ENCODE assay signal across 1 cellular context in genomic region chr17:29958947-29959657, GRCh38.
TF ChIP-seq lines count a peak whose summit lies in the region.

No MANE protein-coding gene starts in this region.

TF ChIP-seq in K562, 482 proteins besides CTCF, POLR2A, EP300 and RAD21 (continued from another document):
- TF ChIP-seq ARID4B (CRISPR knock-in tag; IDR thresholded peaks at IDR 0.05) (no peak), ARID3A (IDR thresholded peaks at IDR 0.05; ENCODE audit: borderline replicate concordance, low read depth, low read length) (no peak), ZNF561 (CRISPR knock-in tag; conservative IDR thresholded peaks at IDR 0.05) (no peak), ZBTB12 (CRISPR knock-in tag; IDR thresholded peaks at IDR 0.05) (no peak), SUPT5H (IDR thresholded peaks at IDR 0.05) (no peak)
